In genomic region chr20:8424986-8425385, GRCh38 we compare ENCODE assay signal across 2 cellular contexts.
TF ChIP-seq lines count a peak whose summit lies in the region.

No MANE protein-coding gene starts in this region.

TF ChIP-seq in IMR-90, 13 proteins besides CTCF, POLR2A, EP300 and RAD21:
- TF ChIP-seq SMC3 (IDR thresholded peaks at IDR 0.05; ENCODE audit: low read depth, low read length) (no peak), CEBPB (IDR thresholded peaks at IDR 0.05; ENCODE audit: low read depth, low read length) (no peak), MXI1 (IDR thresholded peaks at IDR 0.05; ENCODE audit: borderline replicate concordance, low read depth, low read length) (no peak), MAFK (IDR thresholded peaks at IDR 0.05; ENCODE audit: low read depth, low read length) (no peak), MAZ (IDR thresholded peaks at IDR 0.05; ENCODE audit: borderline replicate concordance, low read depth, low read length) (no peak), NFE2L2 (IDR thresholded peaks at IDR 0.05; ENCODE audit: low read depth, low read length) (no peak), RCOR1 (IDR thresholded peaks at IDR 0.05; ENCODE audit: insufficient replicate concordance, low read length) (no peak), FOS (IDR thresholded peaks at IDR 0.05; ENCODE audit: low read depth, low read length) (no peak), ELK1 (IDR thresholded peaks at IDR 0.05; ENCODE audit: borderline replicate concordance, low read depth, low read length) (no peak), USF2 (IDR thresholded peaks at IDR 0.05; ENCODE audit: low read depth, low read length) (no peak)

TF ChIP-seq in HepG2, 621 proteins besides CTCF, POLR2A, EP300 and RAD21:
- TF ChIP-seq NFYC (CRISPR knock-in tag; IDR thresholded peaks at IDR 0.05) (0 out of 2 replicates have a peak, but pooled peaks have one; percentile 17), ZNF235 (CRISPR knock-in tag; IDR thresholded peaks at IDR 0.05; ENCODE audit: borderline replicate concordance) (no peak), NFYB (CRISPR knock-in tag; IDR thresholded peaks at IDR 0.05) (peak; percentile 32; the same call in 1 of the 2 replicates)
